ENCODE assay signal across 10 cellular contexts in the genomic region with DNA sequence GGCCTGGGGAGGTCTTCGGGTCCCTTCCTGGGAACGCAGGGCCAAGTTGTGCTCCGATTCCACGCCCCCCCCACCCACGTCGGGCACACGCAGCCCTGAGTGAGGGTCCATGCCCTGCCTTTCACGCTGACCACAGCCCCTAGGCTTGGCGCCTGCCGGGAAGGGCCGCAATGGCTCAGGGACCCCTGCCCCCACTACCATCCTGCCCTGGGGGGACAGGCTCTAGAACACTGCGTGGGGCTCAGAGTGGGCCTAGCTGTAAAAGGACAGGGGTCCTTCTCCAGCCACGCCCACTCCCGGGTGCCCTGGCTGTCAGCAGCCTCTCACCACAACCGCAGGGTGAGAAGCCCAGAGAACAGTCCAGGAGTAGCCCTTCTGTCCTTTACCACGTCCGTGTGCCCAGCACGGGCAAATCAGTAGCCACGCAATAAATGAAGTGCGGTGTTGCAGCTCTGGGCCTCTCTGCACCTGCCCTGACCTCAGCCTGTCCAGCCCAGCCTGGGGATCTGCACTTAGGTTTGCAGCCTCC. TPM values are rescaled to one million over a fixed set of nuclear protein-coding genes. Genes with fewer than 3 reads are reported as not detected.
DNase-seq lines count a peak whose midpoint lies in the region; ATAC-seq, FAIRE-seq and TF ChIP-seq lines count a peak whose summit lies in the region.
"Had no signal": no experiment of that assay in that cellular context is flagged by ENCODE, and none has a peak within 500 bp of the region (broad histone marks: within the 10 kb centered on the region; RNA-seq: fewer than 3 reads in every experiment).

No MANE protein-coding gene starts in this region.

- no peaks in the 10 kb centered on the region for H3K9me3 Mint-ChIP-seq in activated T-cell treated with anti-CD3 and anti-CD28 coated beads, Interleukin-2, amount 50 U/mL, for 24 hours

- H3K9ac ChIP-seq in K562 (ENCODE audit: insufficient read depth in 1 of 2, low read depth in 2 of 2, low read length in 2 of 2), result peak overlapping the region; percentile 64 to 92; a peak in 3 of 4 replicates

- TF ChIP-seq POLR2A in K562 (conservative IDR thresholded peaks at IDR 0.05), result no peak
- TF ChIP-seq POLR2A in lower leg skin (IDR thresholded peaks at IDR 0.05), result no peak

- no peaks in the 10 kb centered on the region for H3K9me3 ChIP-seq in K562 (replicated peaks; ENCODE audit: control insufficient read depth, insufficient read depth, low read depth, low read length)
- no peaks in the 10 kb centered on the region for H3K9me3 ChIP-seq in tibial artery

- FAIRE-seq in K562 (lab: Jason Lieb, UNC), result no peak

- no peak for TF ChIP-seq EP300 in K562 (IDR thresholded peaks at IDR 0.05; ENCODE audit: low read length)

- H3K4me1 ChIP-seq in K562 (replicated peaks in 1 of 2; ENCODE audit: control insufficient read depth in 2 of 2, insufficient read depth in 2 of 2, low read length in 2 of 2) (peaks cover 30 to 36% of the 10 kb centered on the region in 2 experiments), tibial artery (peaks cover 0 to 11% (median 8%) of the 10 kb centered on the region in 4 donors)

- no peak for DNase-seq in activated T-cell treated with anti-CD3 and anti-CD28 coated beads, Interleukin-2, amount 50 U/mL, for 24 hours
- DNase-seq in activated T-cell treated with anti-CD3 and anti-CD28 coated beads for 4 hours (no peak), K562 (ENCODE audit: extremely low read depth in 1 of 4, low spot score in 3 of 4) (no peak), lower leg skin (ENCODE audit: low spot score in 2 of 2) (no peak), tibial artery (no peak), NCI-H2081 (lab: John Stamatoyannopoulos, UW) (no peak), NCI-H1436 (lab: John Stamatoyannopoulos, UW) (no peak)
- DNase-seq: GF-D8 had no signal

- peak; percentile 13 for ATAC-seq in K562
- no peak for ATAC-seq in GM21367 (IDR thresholded peaks at IDR 0.05; ENCODE audit: unreplicated experiment)

- no peaks in the 10 kb centered on the region for H3K27me3 ChIP-seq in K562 (ENCODE audit: control insufficient read depth in 2 of 2, insufficient read depth in 2 of 2, low read length in 2 of 2)
- H3K27me3 ChIP-seq in tibial artery, result peaks cover 0 to 3% of the 10 kb centered on the region in 2 donors

- H3K27ac Mint-ChIP-seq in activated T-cell treated with anti-CD3 and anti-CD28 coated beads, Interleukin-2, amount 50 U/mL, for 24 hours, result peak overlapping the region; percentile 76

- peaks cover 2% of the 10 kb centered on the region; the same call in 2 of the 3 replicates for H3K79me2 ChIP-seq in K562 (ENCODE audit: control insufficient read depth, insufficient read depth, low read length)

- no peaks in the 10 kb centered on the region for H3K9me1 ChIP-seq in K562 (ENCODE audit: control insufficient read depth, insufficient read depth, low read length)

- H3K27ac ChIP-seq in K562 (ENCODE audit: extremely low read depth, low read depth, low read length) (peak overlapping the region; percentile 70; the same call in 2 of the 3 replicates), tibial artery (peak overlapping the region in 1 of 2 donors; percentile 43)
- H3K27ac ChIP-seq: SK-N-MC had no signal

- H4K20me1 ChIP-seq in K562 (replicated peaks; ENCODE audit: control insufficient read depth, insufficient read depth, low read length), result no peaks in the 10 kb centered on the region

- H3K4me1 Mint-ChIP-seq in activated T-cell treated with anti-CD3 and anti-CD28 coated beads, Interleukin-2, amount 50 U/mL, for 24 hours (ENCODE audit: low read depth), result peaks cover 71% of the 10 kb centered on the region

- no peak for TF ChIP-seq RAD21 in K562 (CRISPR knock-in tag; conservative IDR thresholded peaks at IDR 0.05 in 1 of 2, IDR thresholded peaks at IDR 0.05 in 1 of 2)

- intact Hi-C loops in K562 (cut with micrococcal nuclease) (loop anchor here (2.0 kb wide), 1 partner anchor 77 kb away; no protein-coding TSS in a partner anchor), lower leg skin (cut with DNase I; ENCODE audit: low total_unique reads) (no loop called here), tibial artery (cut with DNase I; ENCODE audit: low total_unique reads) (no loop called here)

- peak overlapping the region; percentile 63 for H3K4me3 Mint-ChIP-seq in activated T-cell treated with anti-CD3 and anti-CD28 coated beads, Interleukin-2, amount 50 U/mL, for 24 hours

- H3K4me3 ChIP-seq in K562 (peak overlapping the region; percentile 47), lower leg skin (ENCODE audit: low read depth, poor library complexity, severe bottlenecking) (peak overlapping the region; percentile 29), tibial artery (peak overlapping the region; percentile 49 to 54)
- H3K4me3 ChIP-seq: SK-N-MC had no signal

- H3K36me3 ChIP-seq in K562 (ENCODE audit: control insufficient read depth, insufficient read depth, low read length) (no peaks in the 10 kb centered on the region; the same call in 2 of the 3 replicates), tibial artery (no peaks in the 10 kb centered on the region)

- no TSS peak for BruUV-seq in K562 (replicated peaks; lab: Mats Ljungman, UMichigan)

- peak overlapping the region; percentile 68 for H3K4me2 ChIP-seq in K562 (ENCODE audit: insufficient read depth, low read length)

- 36% methylated on average over 4 of the region's 20 CpGs for WGBS in K562 (ENCODE audit: insufficient coverage, low coverage, missing lambda C conversion rate)
- 69 to 71% methylated on average over 9 to 11 of the region's 20 CpGs for WGBS in lower leg skin, 2 donors

- H3K27me3 Mint-ChIP-seq in activated T-cell treated with anti-CD3 and anti-CD28 coated beads, Interleukin-2, amount 50 U/mL, for 24 hours, result no peaks in the 10 kb centered on the region

- CTCF ChIA-PET in K562 (lab: Yijun Ruan, JAX; ENCODE audit: low intra/inter-chr PET ratio), result no interaction called here

- H3K36me3 Mint-ChIP-seq in activated T-cell treated with anti-CD3 and anti-CD28 coated beads, Interleukin-2, amount 50 U/mL, for 24 hours (ENCODE audit: low read depth), result peaks cover 3% of the 10 kb centered on the region

- H2AFZ ChIP-seq in K562 (ENCODE audit: low read depth, low read length), result peak overlapping the region; percentile 85

- no peak for TF ChIP-seq CTCF in K562 (IDR thresholded peaks at IDR 0.05 in 2 of 3, conservative IDR thresholded peaks at IDR 0.05 in 1 of 3; ENCODE audit: insufficient read depth in 2 of 3, low read depth in 1 of 3, low read length in 3 of 3)
- no peak for TF ChIP-seq CTCF in lower leg skin (IDR thresholded peaks at IDR 0.05)
- no peak for TF ChIP-seq CTCF in tibial artery (IDR thresholded peaks at IDR 0.05)

- POLR2A ChIA-PET in K562 (lab: Yijun Ruan, JAX), result interaction anchor here (1.0 kb wide), 1 partner anchor 75 kb away, joined by 3 read pairs; no protein-coding TSS in a partner anchor

- in situ Hi-C loops in K562 (cut with MboI), result no loop called here

TF ChIP-seq in K562, 482 proteins besides CTCF, POLR2A, EP300 and RAD21 (continues in another document):
- no peak for TF ChIP-seq RHOXF2B (CRISPR knock-in tag; conservative IDR thresholded peaks at IDR 0.05)
- TF ChIP-seq DIDO1 (tag; IDR thresholded peaks at IDR 0.05; ENCODE audit: low read depth), result no peak
- TF ChIP-seq MED1 (CRISPR knock-in tag; IDR thresholded peaks at IDR 0.05; ENCODE audit: borderline replicate concordance), result no peak
- no peak for TF ChIP-seq ILF3 (IDR thresholded peaks at IDR 0.05; ENCODE audit: borderline replicate concordance)
- TF ChIP-seq CBX1 (IDR thresholded peaks at IDR 0.05; ENCODE audit: low read depth), result 0 out of 2 replicates have a peak, but pooled peaks have one; percentile 6
- no peak for TF ChIP-seq ELF1 (tag; IDR thresholded peaks at IDR 0.05)
- no peak for TF ChIP-seq ZNF282 (CRISPR knock-in tag; IDR thresholded peaks at IDR 0.05)
- peak; percentile 13; the same call in 1 of the 2 replicates for TF ChIP-seq POLR2G (IDR thresholded peaks at IDR 0.05; ENCODE audit: low read depth, low read length)
- no peak for TF ChIP-seq MBD2 (IDR thresholded peaks at IDR 0.05; ENCODE audit: borderline replicate concordance, low read depth)
- TF ChIP-seq POU5F1 (IDR thresholded peaks at IDR 0.05; ENCODE audit: borderline replicate concordance, low read depth, low read length, partially characterized antibody), result no peak
- TF ChIP-seq ZBTB7A (IDR thresholded peaks at IDR 0.05; ENCODE audit: borderline replicate concordance, control insufficient read depth, low read depth, low read length), result peak; percentile 28; the same call in 1 of the 2 replicates
- no peak for TF ChIP-seq LARP7 (IDR thresholded peaks at IDR 0.05)
- TF ChIP-seq, protein P1, sequence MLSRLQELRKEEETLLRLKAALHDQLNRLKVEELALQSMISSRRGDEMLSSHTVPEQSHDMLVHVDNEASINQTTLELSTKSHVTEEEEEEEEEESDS (CRISPR knock-in tag; IDR thresholded peaks at IDR 0.05), result no peak
- no peak for TF ChIP-seq ZNF644 (tag; IDR thresholded peaks at IDR 0.05; ENCODE audit: low read depth)
- TF ChIP-seq RBFOX2 (IDR thresholded peaks at IDR 0.05; ENCODE audit: low read depth, low read length), result peak; percentile 51

RNA-seq across cellular contexts. Expression of a gene that starts 9.4 kb away (rescaled TPM):
- total RNA-seq in K562 (2011; cell fraction: chromatin; rRNA removed; ENCODE audit: low replicate concordance), result 5.9 and 14.8 TPM in 2 replicates
- 11.4 and 16.2 TPM in 2 replicates for total RNA-seq in K562 (2011; cell fraction: nucleolus; rRNA removed)
- 8.6 and 12.0 TPM in 2 replicates for total RNA-seq in K562 (2011; cell fraction: nucleoplasm; rRNA removed)
- total RNA-seq in K562 (2014; rRNA removed), result 7.4 and 7.9 TPM in 2 replicates
- 2.2 and 2.8 TPM in 2 replicates for total RNA-seq in K562 (2014; rRNA removed; fragmentation: Illumina TruSeq; extraction: Trizol)
- total RNA-seq in K562 (2015; rRNA removed; fragmentation: Illumina TruSeq; extraction: Trizol), result 2.4 and 2.7 TPM in 2 replicates
- total RNA-seq in K562 (2021), result 7.1 and 9.4 TPM in 2 replicates
- 5.2 and 9.0 TPM in 2 replicates for polyA plus RNA-seq in K562 (2011; rRNA removed)
- 16.0 and 35.2 TPM in 2 replicates for polyA plus RNA-seq in K562 (2011; cell fraction: cytosol; rRNA removed)
- 6.6 and 8.3 TPM in 2 replicates for polyA plus RNA-seq in K562 (2011; cell fraction: nucleus; rRNA removed)
- 5.9 and 17.3 TPM in 2 replicates for polyA plus RNA-seq in K562 (2012)
- polyA plus RNA-seq in K562 (2014; fragmentation: Illumina TruSeq; extraction: Trizol), result 3.7 and 6.6 TPM in 2 replicates
- under 1 TPM; 0.41 to 0.53 TPM for polyA plus RNA-seq in K562 (2014; fragmentation: Nextera tagmentation; extraction: Ambion mirVana)
- polyA plus RNA-seq in K562 (2014; rRNA removed), result 5.0 and 5.8 TPM in 2 replicates
- polyA minus RNA-seq in K562 (2011; rRNA and poly(A)+ RNA removed), result 5.1 and 6.3 TPM in 2 replicates
- polyA minus RNA-seq in K562 (2011; cell fraction: cytosol; rRNA and poly(A)+ RNA removed), result 8.9 and 9.6 TPM in 2 replicates
- polyA minus RNA-seq in K562 (2011; cell fraction: nucleus; rRNA and poly(A)+ RNA removed), result 2.2 and 3.7 TPM in 2 replicates
- total RNA-seq in lower leg skin, result 1 to 10 TPM; 1.3 to 4.1 (median 3.2) TPM
